In the genomic region with DNA sequence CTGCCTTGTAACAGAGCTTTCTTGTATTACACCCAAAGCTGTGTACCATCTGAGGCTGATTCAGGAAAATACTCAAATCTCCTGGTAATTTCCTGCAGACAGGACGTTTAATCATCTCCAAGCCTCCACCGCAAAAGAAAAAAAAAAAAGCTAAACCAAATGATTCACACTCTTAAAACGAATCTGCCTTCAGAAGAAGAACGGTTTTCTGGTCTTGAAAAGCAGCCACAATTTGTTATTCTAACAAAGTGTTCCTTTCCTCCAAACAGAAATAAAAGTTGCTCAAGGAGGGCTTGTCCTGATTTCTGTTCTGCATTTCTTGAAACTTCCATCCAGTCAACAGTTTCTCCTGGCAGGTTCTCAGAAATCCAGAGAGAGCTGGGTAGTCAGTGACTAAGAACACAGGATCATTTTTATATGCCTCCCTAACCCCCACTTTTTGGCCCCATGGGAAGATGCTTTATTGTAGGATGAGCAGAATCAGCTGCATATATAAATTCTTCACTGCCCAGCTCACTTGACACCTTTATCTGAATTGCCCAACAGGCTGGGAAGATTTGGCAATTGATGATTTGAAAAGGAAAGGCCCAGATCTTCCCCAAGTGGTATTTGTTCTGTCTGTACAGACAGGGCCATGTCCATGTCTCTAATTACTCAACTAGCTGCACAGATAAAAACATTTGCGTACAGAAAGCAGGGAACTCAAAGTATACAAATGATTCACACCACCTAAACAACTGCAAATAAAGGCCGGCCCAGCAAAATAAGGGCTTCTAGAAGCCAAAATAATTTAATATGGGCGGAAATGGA, we compare ENCODE assay signal across 9 cellular contexts. TPM values are rescaled to one million over a fixed set of nuclear protein-coding genes. Genes with fewer than 3 reads are reported as not detected.
DNase-seq lines count a peak whose midpoint lies in the region; ATAC-seq and TF ChIP-seq lines count a peak whose summit lies in the region.
"Had no signal": no experiment of that assay in that cellular context is flagged by ENCODE, and none has a peak within 500 bp of the region (broad histone marks: within the 10 kb centered on the region; RNA-seq: fewer than 3 reads in every experiment).

No MANE protein-coding gene starts in this region.

- TF ChIP-seq EP300 in stomach (IDR thresholded peaks at IDR 0.05): no peak

- H3K27ac ChIP-seq in stomach: peak overlapping the region; percentile 38 to 94 (median 88)

- H3K36me3 ChIP-seq in kidney epithelial cell (ENCODE audit: control insufficient read depth, insufficient read depth, low read length): no peaks in the 10 kb centered on the region
- H3K36me3 ChIP-seq in stomach: no peaks in the 10 kb centered on the region

- POLR2A ChIA-PET in MCF 10A (lab: Yijun Ruan, JAX): interaction anchor here (0.8 to 5.0 kb wide), 30 partner anchors 10 to 290 kb away, joined by 3 to 71 read pairs (median 6); no protein-coding TSS in a partner anchor

- H3K4me3 Mint-ChIP-seq in MCF 10A (ENCODE audit: unreplicated experiment): peak overlapping the region; percentile 86

- ATAC-seq in HG03457 (IDR thresholded peaks at IDR 0.05; ENCODE audit: unreplicated experiment): no peak

- DNase-seq in HK-2 (ENCODE audit: unreplicated experiment) (peak; percentile 37), MCF 10A (ENCODE audit: unreplicated experiment) (peak; percentile 91), kidney epithelial cell (ENCODE audit: low read depth) (peak; percentile 83), stomach (no peak), NCI-H1694 (lab: John Stamatoyannopoulos, UW) (no peak)
- DNase-seq in stimulated activated CD4-positive, alpha-beta T cell treated with anti-CD3 and anti-CD28 coated beads, Interleukin-4, amount 100 ng/mL, for 4 hours: no peak
- no peak for DNase-seq in activated effector memory CD4-positive, alpha-beta T cell treated with anti-CD3 and anti-CD28 coated beads, Interleukin-2, amount 50 U/mL, for 16 hours
- DNase-seq: activated naive CD4-positive, alpha-beta T cell treated with Interleukin-2 at 50 U/mL for 16 hours had no signal

- intact Hi-C loops in MCF 10A (cut with micrococcal nuclease) (loop anchor here (1.0 to 5.0 kb wide), 8 partner anchors 25 to 243 kb away; partner anchors contain the start of gene PSMD6), stomach (cut with DNase I; ENCODE audit: low total_unique reads) (no loop called here)

- 23 to 49% (median 38%) methylated on average over 7 of the region's 7 CpGs for WGBS in stomach, 5 donors

- TF ChIP-seq CTCF in MCF 10A (IDR thresholded peaks at IDR 0.05; ENCODE audit: unreplicated experiment): no peak
- no peak for TF ChIP-seq CTCF in kidney epithelial cell (IDR thresholded peaks at IDR 0.05; ENCODE audit: insufficient read depth, low read length, poor library complexity, severe bottlenecking)
- TF ChIP-seq CTCF in stomach (IDR thresholded peaks at IDR 0.05): no peak

- peaks cover 15% of the 10 kb centered on the region for H3K36me3 Mint-ChIP-seq in MCF 10A (ENCODE audit: insufficient read depth, unreplicated experiment)

- no TSS peak for BruUV-seq in MCF 10A (replicated peaks; lab: Mats Ljungman, UMichigan)

- H3K9me3 ChIP-seq in stomach: no peaks in the 10 kb centered on the region

- H3K4me1 Mint-ChIP-seq in MCF 10A (ENCODE audit: insufficient read depth, unreplicated experiment): peaks cover 35% of the 10 kb centered on the region

- peaks cover 16% of the 10 kb centered on the region for H3K9me3 Mint-ChIP-seq in MCF 10A (ENCODE audit: unreplicated experiment)

- CTCF ChIA-PET in MCF 10A (lab: Yijun Ruan, JAX): interaction anchor here (0.6 to 3.9 kb wide), 17 partner anchors 12 to 243 kb away, joined by 3 to 24 read pairs (median 4); partner anchors contain the start of gene PSMD6

- H3K27me3 Mint-ChIP-seq in MCF 10A (ENCODE audit: insufficient read depth, unreplicated experiment): no peaks in the 10 kb centered on the region

- peak overlapping the region; percentile 90 for H3K27ac Mint-ChIP-seq in MCF 10A (ENCODE audit: low read depth, unreplicated experiment)

- H3K4me3 ChIP-seq in kidney epithelial cell (ENCODE audit: low read depth, low read length) (peak overlapping the region; percentile 83), stomach (peak overlapping the region; percentile 56 to 65 (median 64))

- no peak for TF ChIP-seq POLR2A in stomach (IDR thresholded peaks at IDR 0.05)

- H3K4me1 ChIP-seq in stomach: peaks cover 0 to 44% (median 22%) of the 10 kb centered on the region in 4 donors

- H3K27me3 ChIP-seq in kidney epithelial cell (ENCODE audit: control insufficient read depth, insufficient read depth, low read length) (no peaks in the 10 kb centered on the region), stomach (peaks cover 0 to 8% (median 5%) of the 10 kb centered on the region in 3 donors)

RNA-seq across cellular contexts. Expression of gene PRICKLE2, which starts 41.0 kb away (rescaled TPM):
- total RNA-seq in MCF 10A (2022) (9.6 and 11.4 TPM in 2 replicates), kidney epithelial cell (10.8 and 13.7 TPM in 2 replicates), stomach (10 to 100 TPM; 10.7 to 59.1 (median 42.5) TPM)
- polyA plus RNA-seq in stomach: 1 to 10 TPM; 3.7 to 4.0 (median 3.8) TPM

Comparison
In these comparisons a context has a peak if more than half of its experiments do, and no peak if none do; other contexts are left out.
1. DNase-seq: peak in HK-2 (single experiment), MCF 10A (single experiment) and kidney epithelial cell (single experiment); none in stomach (single experiment), stimulated activated CD4-positive, alpha-beta T cell treated with anti-CD3 and anti-CD28 coated beads, Interleukin-4, amount 100 ng/mL, for 4 hours (0 of 2), activated effector memory CD4-positive, alpha-beta T cell treated with anti-CD3 and anti-CD28 coated beads, Interleukin-2, amount 50 U/mL, for 16 hours (single experiment) and NCI-H1694 (single experiment).